ENCODE assay signal across 8 cellular contexts in genomic region chr10:101780187-101780817, GRCh38. TPM values are rescaled to one million over a fixed set of nuclear protein-coding genes. Genes with fewer than 3 reads are reported as not detected.
DNase-seq lines count a peak whose midpoint lies in the region; ATAC-seq and TF ChIP-seq lines count a peak whose summit lies in the region.

No MANE protein-coding gene starts in this region.

- intact Hi-C loops in left ventricle myocardium inferior (cut with micrococcal nuclease) = loop anchor here (5.0 kb wide), 1 partner anchor 178 kb away; no protein-coding TSS in a partner anchor
- intact Hi-C loops in spleen (cut with DNase I; ENCODE audit: low total_unique reads) = loop anchor here (5.0 to 10.0 kb wide), 2 partner anchors 176 to 568 kb away; no protein-coding TSS in a partner anchor

- 0 out of 2 replicates have a peak, but pooled peaks have one; percentile 1 for TF ChIP-seq CTCF in WERI-Rb-1 (IDR thresholded peaks at IDR 0.05; ENCODE audit: low read depth, low read length)
- peak; percentile 11 for TF ChIP-seq CTCF in left ventricle myocardium inferior (IDR thresholded peaks at IDR 0.05; ENCODE audit: borderline replicate concordance)
- peak in 4 of 11 experiments; percentile 5 to 36 (median 15) for TF ChIP-seq CTCF in spleen (IDR thresholded peaks at IDR 0.05 in 8 of 11, conservative IDR thresholded peaks at IDR 0.05 in 3 of 11)

- H3K36me3 ChIP-seq in WERI-Rb-1 (peaks cover 14% of the 10 kb centered on the region), left ventricle myocardium inferior (peaks cover 14% of the 10 kb centered on the region), spleen (peaks cover 0 to 16% (median 5%) of the 10 kb centered on the region in 6 donors)

- ATAC-seq in HG02763 (IDR thresholded peaks at IDR 0.05; ENCODE audit: unreplicated experiment) (no peak), GM19351 (IDR thresholded peaks at IDR 0.05; ENCODE audit: unreplicated experiment) (no peak)

- 19 to 35% (median 24%) methylated on average over 9 to 17 of the region's 17 CpGs for WGBS in spleen, 5 donors

- H3K4me3 ChIP-seq in WERI-Rb-1 (ENCODE audit: low read depth, low read length) (peak overlapping the region; percentile 23), left ventricle myocardium inferior (peak overlapping the region; percentile 64), spleen (peak overlapping the region; percentile 30 to 74 (median 47))

- no peak for TF ChIP-seq POLR2A in spleen (IDR thresholded peaks at IDR 0.05)

- DNase-seq in NCI-H82 (lab: John Stamatoyannopoulos, UW) (peak; percentile 48), NCI-H82 treated with DMSO at 0.1 percent for 48 hours (lab: John Stamatoyannopoulos, UW; ENCODE audit: unreplicated experiment) (no peak), WERI-Rb-1 (no peak), left ventricle myocardium inferior (no peak), spleen (no peak), kidney glomerular epithelial cell (lab: John Stamatoyannopoulos, UW) (no peak)

- no peaks in the 10 kb centered on the region for H3K9me3 ChIP-seq in WERI-Rb-1 (ENCODE audit: severe bottlenecking)
- no peaks in the 10 kb centered on the region for H3K9me3 ChIP-seq in left ventricle myocardium inferior (replicated peaks)
- no peaks in the 10 kb centered on the region for H3K9me3 ChIP-seq in spleen

- H3K4me1 ChIP-seq in left ventricle myocardium inferior = peaks cover 65% of the 10 kb centered on the region
- H3K4me1 ChIP-seq in spleen = peaks cover 16 to 86% (median 76%) of the 10 kb centered on the region in 6 donors

- peaks cover 2% of the 10 kb centered on the region for H3K27me3 ChIP-seq in WERI-Rb-1 (ENCODE audit: insufficient read depth, low read depth, severe bottlenecking)
- H3K27me3 ChIP-seq in left ventricle myocardium inferior (ENCODE audit: low read depth) = peaks cover 44% of the 10 kb centered on the region
- peaks cover 0 to 50% (median 41%) of the 10 kb centered on the region in 7 donors for H3K27me3 ChIP-seq in spleen (replicated peaks in 1 of 7)

- H3K27ac ChIP-seq in WERI-Rb-1 = peak overlapping the region; percentile 63
- no peak overlapping the region for H3K27ac ChIP-seq in left ventricle myocardium inferior (replicated peaks)
- H3K27ac ChIP-seq in spleen = no peak overlapping the region

RNA-seq across cellular contexts. Expression of gene NPM3, which starts 2.9 kb away (rescaled TPM):
- total RNA-seq in left ventricle myocardium inferior = 7.9 TPM
- total RNA-seq in spleen = 10 to 100 TPM; 16.8 to 46.9 (median 24.6) TPM
- polyA plus RNA-seq in spleen = 10 to 100 TPM; 33.5 to 54.6 (median 44.2) TPM

RNA-seq across cellular contexts. Expression of gene FGF8, which starts 4.4 kb away (rescaled TPM):
- not detected for total RNA-seq in left ventricle myocardium inferior
- not detected for total RNA-seq in spleen
- under 1 TPM in 2 of 3 donors, not detected in 1; 0.11 TPM for polyA plus RNA-seq in spleen

RNA-seq across cellular contexts. Expression of gene OGA, which starts 37.9 kb away (rescaled TPM):
- 96.3 TPM for total RNA-seq in left ventricle myocardium inferior
- total RNA-seq in spleen = 100 to 1,000 TPM; 143 to 234 (median 172) TPM
- 10 to 100 TPM; 65.7 to 87.0 (median 68.3) TPM for polyA plus RNA-seq in spleen
